ENCODE assay signal across 20 cellular contexts in the genomic region with DNA sequence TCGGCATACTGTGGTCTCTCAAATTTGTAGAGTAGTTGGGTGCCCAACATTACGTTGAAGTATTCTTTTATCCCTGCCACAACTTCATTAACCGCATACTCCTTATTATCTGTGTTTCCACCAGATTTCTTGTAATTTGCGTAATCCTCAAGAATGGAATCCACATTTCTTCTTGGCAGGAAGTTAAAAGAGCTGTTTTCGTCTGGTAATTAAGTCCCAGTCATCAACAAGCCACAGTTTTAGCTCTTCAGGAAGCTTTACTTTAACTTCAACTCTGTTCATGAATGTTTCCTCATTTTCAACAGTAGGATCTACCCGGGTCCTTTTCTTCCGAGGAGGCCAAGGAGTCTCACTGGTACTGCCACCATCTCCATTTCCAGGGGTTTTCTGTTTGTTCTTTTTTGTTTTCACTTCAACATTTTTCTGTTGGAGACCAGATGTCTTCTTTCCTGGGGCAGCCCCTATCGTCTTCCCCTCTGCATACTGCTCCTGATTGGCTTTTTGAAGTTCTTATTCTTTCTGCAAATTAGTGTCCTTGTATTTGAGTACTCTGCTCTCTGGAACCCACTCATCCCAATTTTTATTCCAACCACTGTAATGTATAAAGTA. TPM values are rescaled to one million over a fixed set of nuclear protein-coding genes. Genes with fewer than 3 reads are reported as not detected.
A peak's percentile ranks its signal among the peaks of the same experiment; 100 is the strongest.
DNase-seq lines count a peak whose midpoint lies in the region; FAIRE-seq and TF ChIP-seq lines count a peak whose summit lies in the region.
"Had no signal": no experiment of that assay in that cellular context is flagged by ENCODE, and none has a peak within 500 bp of the region (broad histone marks: within the 10 kb centered on the region; RNA-seq: fewer than 3 reads in every experiment).

No MANE protein-coding gene starts in this region.

- H3K36me3 Mint-ChIP-seq in activated CD4-positive, alpha-beta T cell treated with anti-CD3 and anti-CD28 coated beads, Interleukin-2, amount 10 ng/mL, durations not matched to agents 24 days and 14 days (ENCODE audit: low read depth): peaks cover 71% of the 10 kb centered on the region
- H3K36me3 Mint-ChIP-seq in nephron progenitor cell (ENCODE audit: low read depth): peaks cover 28% of the 10 kb centered on the region

- H3K27ac Mint-ChIP-seq in activated CD4-positive, alpha-beta T cell treated with anti-CD3 and anti-CD28 coated beads, Interleukin-2, amount 10 ng/mL, durations not matched to agents 24 days and 14 days: peak overlapping the region; percentile 32
- H3K27ac Mint-ChIP-seq in nephron progenitor cell: peak overlapping the region; percentile 43

- no peak for DNase-seq in activated CD4-positive, alpha-beta T cell treated with anti-CD3 and anti-CD28 coated beads, Interleukin-2, amount 10 ng/mL, durations not matched to agents 24 days and 14 days
- DNase-seq in activated CD4-positive, alpha-beta T cell treated with anti-CD3 and anti-CD28 coated beads for 48 hours: no peak
- DNase-seq in NOMO-1 treated with dmso at 0.1 percent for 144 hours (lab: John Stamatoyannopoulos, UW; ENCODE audit: unreplicated experiment): peak; percentile 6
- peak; percentile 60 for DNase-seq in amniotic epithelial cell (ENCODE audit: low read depth)
- no peak for DNase-seq in nephron progenitor cell
- no peak for DNase-seq in frontal cortex (ENCODE audit: low spot score in 2 of 2)
- DNase-seq in NCI-H526 treated with DMSO at 0.1 percent for 48 hours (lab: John Stamatoyannopoulos, UW): no peak
- DNase-seq in A673 (ENCODE audit: low spot score): no peak
- DNase-seq: activated CD4-positive, alpha-beta T cell treated with anti-CD3 and anti-CD28 coated beads, Interleukin-2, amount 50 U/mL, for 1 hour; activated T-cell treated with anti-CD3 and anti-CD28 coated beads, Interleukin-2, amount 50 U/mL, for 72 hours; aorta; glutamatergic neuron; IMR-90; mesenchymal stem cell; NCI-H1092; NCI-H82 had no signal

- CTCF ChIA-PET in A673 (lab: Charles Lee): no interaction called here

- no peaks in the 10 kb centered on the region for H3K4me1 ChIP-seq in A673 (ENCODE audit: insufficient read depth, low read length, poor library complexity, severe bottlenecking)
- H3K4me1 ChIP-seq: A549, right atrium auricular region had no signal

- POLR2A ChIA-PET in A673 (lab: Charles Lee; ENCODE audit: low non-redundant PET): no interaction called here

- H3K4me3 Mint-ChIP-seq in activated CD4-positive, alpha-beta T cell treated with anti-CD3 and anti-CD28 coated beads, Interleukin-2, amount 10 ng/mL, durations not matched to agents 24 days and 14 days: no peak overlapping the region
- no peak overlapping the region for H3K4me3 Mint-ChIP-seq in nephron progenitor cell
- H3K4me3 Mint-ChIP-seq: activated T-cell treated with anti-CD3 and anti-CD28 coated beads, Interleukin-2, amount 50 U/mL, for 72 hours; neural crest cell had no signal

- intact Hi-C loops in activated CD4-positive, alpha-beta T cell treated with anti-CD3 and anti-CD28 coated beads, Interleukin-2, amount 10 ng/mL, durations not matched to agents 24 days and 14 days (cut with micrococcal nuclease): no loop called here
- intact Hi-C loops in A673 (cut with micrococcal nuclease; ENCODE audit: unreplicated experiment): no loop called here

- H3K4me1 Mint-ChIP-seq in activated CD4-positive, alpha-beta T cell treated with anti-CD3 and anti-CD28 coated beads, Interleukin-2, amount 10 ng/mL, durations not matched to agents 24 days and 14 days: peaks cover 40% of the 10 kb centered on the region
- H3K4me1 Mint-ChIP-seq in nephron progenitor cell: peaks cover 5% of the 10 kb centered on the region
- H3K4me1 Mint-ChIP-seq: neural crest cell had no signal

- TF ChIP-seq CTCF in nephron progenitor cell (IDR thresholded peaks at IDR 0.05) (no peak), A673 (conservative IDR thresholded peaks at IDR 0.05; ENCODE audit: low read depth, low read length) (no peak)

- no peak overlapping the region for H3K4me3 ChIP-seq in A673 (ENCODE audit: low read depth, low read length, poor library complexity, severe bottlenecking)
- H3K4me3 ChIP-seq: A549, GM12878, right atrium auricular region had no signal

- H3K27me3 Mint-ChIP-seq in activated CD4-positive, alpha-beta T cell treated with anti-CD3 and anti-CD28 coated beads, Interleukin-2, amount 10 ng/mL, durations not matched to agents 24 days and 14 days: no peaks in the 10 kb centered on the region
- H3K27me3 Mint-ChIP-seq in nephron progenitor cell (ENCODE audit: low read depth, poor library complexity): no peaks in the 10 kb centered on the region

- FAIRE-seq in frontal cortex (lab: Jason Lieb, UNC): no peak
- FAIRE-seq: A549 had no signal

- peaks cover 9% of the 10 kb centered on the region for H3K9me3 Mint-ChIP-seq in activated CD4-positive, alpha-beta T cell treated with anti-CD3 and anti-CD28 coated beads, Interleukin-2, amount 10 ng/mL, durations not matched to agents 24 days and 14 days
- H3K9me3 Mint-ChIP-seq in nephron progenitor cell: peaks cover 18% of the 10 kb centered on the region

- H3K36me3 ChIP-seq in A673 (ENCODE audit: insufficient read depth, low read length, poor library complexity, severe bottlenecking): no peaks in the 10 kb centered on the region
- H3K36me3 ChIP-seq: right atrium auricular region had no signal

- no peaks in the 10 kb centered on the region for H3K9me3 ChIP-seq in A673 (ENCODE audit: low read depth, low read length, poor library complexity, severe bottlenecking)
- H3K9me3 ChIP-seq: A549, right atrium auricular region had no signal

- no peak overlapping the region for H3K27ac ChIP-seq in A673 (ENCODE audit: low read depth, low read length, poor library complexity, severe bottlenecking)
- H3K27ac ChIP-seq: A549, right atrium auricular region had no signal

- H3K27me3 ChIP-seq in A673 (replicated peaks; ENCODE audit: insufficient read depth, low read depth, low read length, poor library complexity): no peaks in the 10 kb centered on the region
- H3K27me3 ChIP-seq: right atrium auricular region had no signal

- no TSS peak for BruUV-seq in A673 (replicated peaks; lab: Mats Ljungman, UMichigan)

RNA-seq across cellular contexts. Expression of a gene that starts 30.3 kb away (rescaled TPM):
- 49.3 and 52.8 TPM in 2 replicates for total RNA-seq in activated CD4-positive, alpha-beta T cell treated with anti-CD3 and anti-CD28 coated beads, Interleukin-2, amount 10 ng/mL, durations not matched to agents 24 days and 14 days
- 20.4 TPM for total RNA-seq in frontal cortex
- 3.8 and 4.8 TPM in 2 replicates for total RNA-seq in A673 (2021)

Comparison
In these comparisons a context has a peak if more than half of its experiments do, and no peak if none do; other contexts are left out.
1. DNase-seq: peak in NOMO-1 treated with dmso at 0.1 percent for 144 hours (single experiment) and amniotic epithelial cell (single experiment); none in activated CD4-positive, alpha-beta T cell treated with anti-CD3 and anti-CD28 coated beads, Interleukin-2, amount 10 ng/mL, durations not matched to agents 24 days and 14 days (single experiment), activated CD4-positive, alpha-beta T cell treated with anti-CD3 and anti-CD28 coated beads for 48 hours (single experiment), nephron progenitor cell (single experiment), frontal cortex (0 of 2), NCI-H526 treated with DMSO at 0.1 percent for 48 hours (single experiment) and A673 (single experiment).